20 cellular contexts compared by ENCODE assay signal in the genomic region with DNA sequence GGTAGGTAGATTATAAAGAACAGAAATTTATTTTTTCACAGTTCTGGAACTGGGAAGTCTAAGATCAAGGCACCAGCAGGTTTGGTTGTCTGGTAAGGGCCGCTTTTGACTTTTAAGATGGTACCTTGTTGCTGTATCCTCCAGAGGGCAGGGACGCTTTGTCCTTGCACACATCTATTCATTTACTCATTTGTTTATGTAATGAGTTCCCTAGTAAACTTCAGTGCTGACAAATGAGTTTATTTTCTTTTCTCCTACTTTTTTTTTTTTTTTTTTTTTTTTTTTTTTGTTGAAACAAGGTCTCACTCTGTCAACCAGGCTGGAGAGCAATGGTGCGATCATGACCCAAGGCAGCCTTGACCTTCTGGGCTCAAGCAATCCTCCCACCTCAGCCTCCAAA.
DNase-seq lines count a peak whose midpoint lies in the region; TF ChIP-seq lines count a peak whose summit lies in the region.
"Had no signal": no experiment of that assay in that cellular context is flagged by ENCODE, and none has a peak within 500 bp of the region (broad histone marks: within the 10 kb centered on the region; RNA-seq: fewer than 3 reads in every experiment).

No MANE protein-coding gene starts in this region.

- H3K9me3 Mint-ChIP-seq in MCF 10A (ENCODE audit: unreplicated experiment), result no peaks in the 10 kb centered on the region
- H3K9me3 Mint-ChIP-seq in chondrocyte (ENCODE audit: low read depth), result peaks cover 5% of the 10 kb centered on the region

- H3K4me3 ChIP-seq in mammary epithelial cell (replicated peaks in 1 of 3; ENCODE audit: insufficient read depth in 1 of 3, low read depth in 2 of 3, low read length in 3 of 3), result no peak overlapping the region
- no peak overlapping the region for H3K4me3 ChIP-seq in WERI-Rb-1 (ENCODE audit: low read depth, low read length)
- H3K4me3 ChIP-seq in trophoblast cell (ENCODE audit: low read depth, low read length), result no peak overlapping the region
- H3K4me3 ChIP-seq: gastroesophageal sphincter, pancreas, testis had no signal

- H3K27me3 Mint-ChIP-seq in MCF 10A (ENCODE audit: insufficient read depth, unreplicated experiment) (no peaks in the 10 kb centered on the region), chondrocyte (ENCODE audit: low read depth) (no peaks in the 10 kb centered on the region)

- H3K9me3 ChIP-seq in mammary epithelial cell (replicated peaks; ENCODE audit: insufficient read depth, low read length) (no peaks in the 10 kb centered on the region), WERI-Rb-1 (ENCODE audit: severe bottlenecking) (no peaks in the 10 kb centered on the region), trophoblast cell (ENCODE audit: insufficient read depth, low read depth, low read length) (no peaks in the 10 kb centered on the region)
- H3K9me3 ChIP-seq: gastroesophageal sphincter, pancreas, testis had no signal

- no peak overlapping the region for H3K27ac Mint-ChIP-seq in MCF 10A (ENCODE audit: low read depth, unreplicated experiment)
- no peak overlapping the region for H3K27ac Mint-ChIP-seq in chondrocyte (ENCODE audit: unreplicated experiment)
- H3K27ac Mint-ChIP-seq: H9 had no signal

- no peaks in the 10 kb centered on the region for H3K79me2 ChIP-seq in mammary epithelial cell (ENCODE audit: insufficient read depth, low read length)
- no peaks in the 10 kb centered on the region for H3K79me2 ChIP-seq in trophoblast cell (ENCODE audit: control insufficient read depth, insufficient read depth, low read length, poor library complexity)

- BruUV-seq in MCF 10A (replicated peaks; lab: Mats Ljungman, UMichigan) (no TSS peak), mammary epithelial cell (replicated peaks; lab: Mats Ljungman, UMichigan) (no TSS peak)

- H3K4me2 ChIP-seq in mammary epithelial cell (ENCODE audit: insufficient read depth, low read depth, low read length), result no peak overlapping the region
- no peak overlapping the region for H3K4me2 ChIP-seq in trophoblast cell (ENCODE audit: low read length)

- no peak overlapping the region for H2BK5ac ChIP-seq in trophoblast cell (ENCODE audit: low read depth, low read length, poor library complexity)

- H4K12ac ChIP-seq in trophoblast cell (ENCODE audit: low read depth, low read length), result no peak overlapping the region

- H3K4me1 ChIP-seq in mammary epithelial cell (ENCODE audit: insufficient read depth, low read length), result no peaks in the 10 kb centered on the region
- H3K4me1 ChIP-seq in trophoblast cell (ENCODE audit: control insufficient read depth in 1 of 2, insufficient read depth in 2 of 2, low read length in 2 of 2), result no peaks in the 10 kb centered on the region
- H3K4me1 ChIP-seq: gastroesophageal sphincter, pancreas, testis had no signal

- no peak overlapping the region for H2BK120ac ChIP-seq in trophoblast cell (ENCODE audit: insufficient read depth, low read length, poor library complexity)

- WGBS in mammary epithelial cell (ENCODE audit: low coverage, missing lambda C conversion rate), result 96% methylated on average over 3 of the region's 3 CpGs
- WGBS in trophoblast cell (ENCODE audit: extremely low coverage, insufficient coverage, insufficient read length), result no CpG with 5 or more reads among the region's 3 CpGs

- intact Hi-C loops in MCF 10A (cut with micrococcal nuclease), result loop anchor here (1.0 kb wide), 1 partner anchor 185 kb away; no protein-coding TSS in a partner anchor
- intact Hi-C loops in mammary epithelial cell (cut with micrococcal nuclease), result loop anchor here (5.0 kb wide), 1 partner anchor 184 kb away; no protein-coding TSS in a partner anchor

- DNase-seq in MCF 10A (ENCODE audit: unreplicated experiment), result peak; percentile 21
- no peak for DNase-seq in mammary epithelial cell
- peak; percentile 76 for DNase-seq in M059J (ENCODE audit: low read depth)
- DNase-seq in chondrocyte (ENCODE audit: low spot score), result no peak
- DNase-seq in stimulated activated naive CD4-positive, alpha-beta T cell treated with Interleukin-2 at 50 U/mL for 16 hours (lab: John Stamatoyannopoulos, UW), result no peak
- no peak for DNase-seq in WERI-Rb-1
- no peak for DNase-seq in trophoblast cell
- no peak for DNase-seq in hippocampal formation (lab: John Stamatoyannopoulos, UW)
- DNase-seq: ACHN; activated CD4-positive, CD25-positive, alpha-beta regulatory T cell; activated CD8-positive, alpha-beta memory T cell treated with anti-CD3 and anti-CD28 coated beads, Interleukin-2, amount 50 U/mL, for 4 hours; amniotic stem cell; H9; kidney; MV-4-11; NCI-H2171 treated with DMSO at 0.1 percent for 48 hours; pancreas; testis had no signal

- H4K91ac ChIP-seq in trophoblast cell (ENCODE audit: low read depth, low read length), result no peak overlapping the region

- no peak overlapping the region for H2AK5ac ChIP-seq in trophoblast cell (ENCODE audit: low read length)

- H4K8ac ChIP-seq in trophoblast cell (ENCODE audit: low read depth, low read length), result no peak overlapping the region

- POLR2A ChIA-PET in MCF 10A (lab: Yijun Ruan, JAX), result no interaction called here

- no peaks in the 10 kb centered on the region for H4K20me1 ChIP-seq in mammary epithelial cell (ENCODE audit: insufficient read depth, low read length)

- H3K4me3 Mint-ChIP-seq in MCF 10A (ENCODE audit: unreplicated experiment) (no peak overlapping the region), chondrocyte (ENCODE audit: unreplicated experiment) (no peak overlapping the region)
- H3K4me3 Mint-ChIP-seq: H9 had no signal

- H3K4me1 Mint-ChIP-seq in MCF 10A (ENCODE audit: insufficient read depth, unreplicated experiment) (no peaks in the 10 kb centered on the region), chondrocyte (ENCODE audit: low read depth) (peaks cover 7% of the 10 kb centered on the region)
- H3K4me1 Mint-ChIP-seq: H9 had no signal

- no peaks in the 10 kb centered on the region for H3K79me1 ChIP-seq in trophoblast cell (ENCODE audit: low read length)

- in situ Hi-C loops in mammary epithelial cell (cut with MboI; ENCODE audit: low sequenced_read_pairs in 2 of 2), result no loop called here

- no peak overlapping the region for H3K23ac ChIP-seq in trophoblast cell (ENCODE audit: low read length)

- H3K27me3 ChIP-seq in mammary epithelial cell (ENCODE audit: insufficient read depth, low read length) (no peaks in the 10 kb centered on the region), WERI-Rb-1 (ENCODE audit: insufficient read depth, low read depth, severe bottlenecking) (no peaks in the 10 kb centered on the region), trophoblast cell (ENCODE audit: insufficient read depth, low read length) (no peaks in the 10 kb centered on the region)
- H3K27me3 ChIP-seq: gastroesophageal sphincter, pancreas, testis had no signal

- H3K36me3 ChIP-seq in mammary epithelial cell (ENCODE audit: insufficient read depth, low read length) (no peaks in the 10 kb centered on the region), WERI-Rb-1 (no peaks in the 10 kb centered on the region), trophoblast cell (ENCODE audit: control insufficient read depth in 1 of 2, insufficient read depth in 2 of 2, low read length in 2 of 2) (no peaks in the 10 kb centered on the region)
- H3K36me3 ChIP-seq: gastroesophageal sphincter, pancreas had no signal

- CTCF ChIA-PET in MCF 10A (lab: Yijun Ruan, JAX), result no interaction called here
- CTCF ChIA-PET in mammary epithelial cell (lab: Charles Lee; ENCODE audit: low non-redundant PET), result no interaction called here

- H2BK12ac ChIP-seq in trophoblast cell (ENCODE audit: low read length), result no peak overlapping the region

- H3K9ac ChIP-seq in mammary epithelial cell (ENCODE audit: insufficient read depth, low read length), result no peak overlapping the region
- no peak overlapping the region for H3K9ac ChIP-seq in trophoblast cell (ENCODE audit: low read length)

- H3K4ac ChIP-seq in trophoblast cell (ENCODE audit: low read depth, low read length), result no peak overlapping the region

- TF ChIP-seq CTCF in MCF 10A (IDR thresholded peaks at IDR 0.05; ENCODE audit: unreplicated experiment) (no peak), mammary epithelial cell (conservative IDR thresholded peaks at IDR 0.05 in 1 of 2, IDR thresholded peaks at IDR 0.05 in 1 of 2; ENCODE audit: extremely low read depth in 1 of 2, insufficient read depth in 1 of 2, low read depth in 1 of 2, low read length in 2 of 2) (peak in 1 of 2 donors; percentile 26), chondrocyte (IDR thresholded peaks at IDR 0.05) (peak; percentile 39), WERI-Rb-1 (IDR thresholded peaks at IDR 0.05; ENCODE audit: low read depth, low read length) (no peak)

- H3K36me3 Mint-ChIP-seq in MCF 10A (ENCODE audit: insufficient read depth, unreplicated experiment) (no peaks in the 10 kb centered on the region), chondrocyte (ENCODE audit: low read depth) (peaks cover 6% of the 10 kb centered on the region)

- H3K14ac ChIP-seq in trophoblast cell (ENCODE audit: low read length), result no peak overlapping the region

- dilution Hi-C loops in mammary epithelial cell (cut with HindIII; ENCODE audit: low sequenced_read_pairs), result no loop called here

- H3K18ac ChIP-seq in trophoblast cell (ENCODE audit: low read length), result no peak overlapping the region

- H2AFZ ChIP-seq in mammary epithelial cell (ENCODE audit: low read depth, low read length) (no peak overlapping the region), trophoblast cell (ENCODE audit: insufficient read depth, low read length, poor library complexity) (no peak overlapping the region)

- H3K27ac ChIP-seq in mammary epithelial cell (ENCODE audit: insufficient read depth, low read depth, low read length) (no peak overlapping the region), WERI-Rb-1 (no peak overlapping the region), trophoblast cell (ENCODE audit: low read depth, low read length) (no peak overlapping the region)
- H3K27ac ChIP-seq: gastroesophageal sphincter, HL-60, pancreas, testis had no signal

Comparison
In these comparisons a context has a peak if more than half of its experiments do, and no peak if none do; other contexts are left out.
1. DNase-seq: peak in MCF 10A (single experiment) and M059J (single experiment); none in mammary epithelial cell (single experiment), chondrocyte (single experiment), stimulated activated naive CD4-positive, alpha-beta T cell treated with Interleukin-2 at 50 U/mL for 16 hours (single experiment), WERI-Rb-1 (single experiment), trophoblast cell (0 of 2) and hippocampal formation (0 of 2).